Comparison of ENCODE assay signal across 7 cellular contexts in genomic region chr15:90184786-90185704, GRCh38. TPM values are rescaled to one million over a fixed set of nuclear protein-coding genes. Genes with fewer than 3 reads are reported as not detected.
A peak's percentile ranks its signal among the peaks of the same experiment; 100 is the strongest.
DNase-seq lines count a peak whose midpoint lies in the region; TF ChIP-seq lines count a peak whose summit lies in the region.

No MANE protein-coding gene starts in this region.

- TF ChIP-seq CTCF in HFFc6 (IDR thresholded peaks at IDR 0.05) (no peak), MCF 10A (IDR thresholded peaks at IDR 0.05; ENCODE audit: unreplicated experiment) (no peak)

- no peak for DNase-seq in HFFc6
- peak; percentile 64 for DNase-seq in NCI-H1105 treated with DMSO at 0.1 percent for 48 hours (lab: John Stamatoyannopoulos, UW)
- DNase-seq in T1000 (lab: John Stamatoyannopoulos, UW), result peak; percentile 32
- peak; percentile 84 for DNase-seq in MCF 10A (ENCODE audit: unreplicated experiment)
- DNase-seq in iPS-NIHi7 (ENCODE audit: extremely low spot score), result peak; percentile 80

- CTCF ChIA-PET in MCF 10A (lab: Yijun Ruan, JAX), result interaction anchor here (0.7 to 1.5 kb wide), 5 partner anchors 12 to 36 kb away, joined by 3 to 5 read pairs (median 3); no protein-coding TSS in a partner anchor

- H3K4me3 Mint-ChIP-seq in HFFc6, result peak overlapping the region; percentile 87
- peak overlapping the region; percentile 88 for H3K4me3 Mint-ChIP-seq in MCF 10A (ENCODE audit: unreplicated experiment)

- H3K27ac ChIP-seq in skin epidermis, result peak overlapping the region; percentile 68 to 96 (median 89)

- intact Hi-C loops in MCF 10A (cut with micrococcal nuclease), result loop anchor here (2.0 kb wide), 1 partner anchor 28 kb away; no protein-coding TSS in a partner anchor

- H3K4me3 ChIP-seq in skin epidermis, result peak overlapping the region; percentile 41 to 84 (median 73)

- BruUV-seq in MCF 10A (replicated peaks; lab: Mats Ljungman, UMichigan), result no TSS peak

- H3K4me1 Mint-ChIP-seq in HFFc6 (ENCODE audit: low read depth), result peaks cover 14% of the 10 kb centered on the region
- peaks cover 22% of the 10 kb centered on the region for H3K4me1 Mint-ChIP-seq in MCF 10A (ENCODE audit: insufficient read depth, unreplicated experiment)

- H3K27me3 Mint-ChIP-seq in HFFc6 (ENCODE audit: insufficient read depth), result peaks cover 6% of the 10 kb centered on the region
- H3K27me3 Mint-ChIP-seq in MCF 10A (ENCODE audit: insufficient read depth, unreplicated experiment), result no peaks in the 10 kb centered on the region

- peak; percentile 41 for TF ChIP-seq POLR2A in GM15510 (IDR thresholded peaks at IDR 0.05; ENCODE audit: borderline replicate concordance, extremely low read depth, insufficient read length)

- POLR2A ChIA-PET in MCF 10A (lab: Yijun Ruan, JAX), result interaction anchor here (0.5 to 4.7 kb wide), 12 partner anchors 10 to 67 kb away, joined by 3 to 68 read pairs (median 5); partner anchors contain the start of genes CIB1, GDPGP1 and SEMA4B

- H3K27ac Mint-ChIP-seq in HFFc6 (no peak overlapping the region; the same call in 1 of the 2 replicates), MCF 10A (ENCODE audit: low read depth, unreplicated experiment) (peak overlapping the region; percentile 89)

- H3K36me3 Mint-ChIP-seq in HFFc6 (ENCODE audit: low read depth) (no peaks in the 10 kb centered on the region), MCF 10A (ENCODE audit: insufficient read depth, unreplicated experiment) (peaks cover 11% of the 10 kb centered on the region)

- H3K9me3 Mint-ChIP-seq in HFFc6 (no peaks in the 10 kb centered on the region), MCF 10A (ENCODE audit: unreplicated experiment) (no peaks in the 10 kb centered on the region)

RNA-seq across cellular contexts. Expression of gene SEMA4B, which starts 16.1 kb away (rescaled TPM):
- total RNA-seq in HFFc6 (2021; fragmentation: NEBNext Ultra II Directional; extraction: Animal tissue kit (Norgen Biotek cat#: 25700)), result 1 to 10 TPM; 5.6 to 7.7 (median 7.2) TPM
- total RNA-seq in MCF 10A (2022), result 38.6 and 46.4 TPM in 2 replicates

RNA-seq across cellular contexts. Expression of gene CIB1, which starts 48.7 kb away (rescaled TPM):
- 10 to 100 TPM; 73.5 to 82.2 (median 76.9) TPM for total RNA-seq in HFFc6 (2021; fragmentation: NEBNext Ultra II Directional; extraction: Animal tissue kit (Norgen Biotek cat#: 25700))
- 45.6 and 50.5 TPM in 2 replicates for total RNA-seq in MCF 10A (2022)

RNA-seq across cellular contexts. Expression of gene GDPGP1, which starts 49.0 kb away (rescaled TPM):
- 1 to 10 TPM; 4.5 to 6.3 (median 5.2) TPM for total RNA-seq in HFFc6 (2021; fragmentation: NEBNext Ultra II Directional; extraction: Animal tissue kit (Norgen Biotek cat#: 25700))
- 3.4 and 6.6 TPM in 2 replicates for total RNA-seq in MCF 10A (2022)
